ENCODE assay signal across 14 cellular contexts in genomic region chr2:73852020-73852419, GRCh38. TPM values are rescaled to one million over a fixed set of nuclear protein-coding genes. Genes with fewer than 3 reads are reported as not detected.
DNase-seq lines count a peak whose midpoint lies in the region; ATAC-seq and TF ChIP-seq lines count a peak whose summit lies in the region.
"Had no signal": no experiment of that assay in that cellular context is flagged by ENCODE, and none has a peak within 500 bp of the region (broad histone marks: within the 10 kb centered on the region; RNA-seq: fewer than 3 reads in every experiment).

No MANE protein-coding gene starts in this region.

- POLR2A ChIA-PET in T-cell (lab: Charles Lee) = no interaction called here

- no peaks in the 10 kb centered on the region for H3K4me1 Mint-ChIP-seq in T-cell
- H3K4me1 Mint-ChIP-seq: endodermal cell had no signal

- peak overlapping the region; percentile 16 for H3K27ac ChIP-seq in brain microvascular endothelial cell
- H3K27ac ChIP-seq: right lobe of liver had no signal

- TF ChIP-seq CTCF in brain microvascular endothelial cell (IDR thresholded peaks at IDR 0.05; ENCODE audit: low read depth, low read length, missing control alignments) = no peak

- peaks cover 29% of the 10 kb centered on the region for H3K36me3 ChIP-seq in brain microvascular endothelial cell (replicated peaks)
- H3K36me3 ChIP-seq in HAP-1 (replicated peaks) = peaks cover 86% of the 10 kb centered on the region

- H3K4me3 ChIP-seq in brain microvascular endothelial cell (ENCODE audit: low read depth, low read length) (no peak overlapping the region), HAP-1 (no peak overlapping the region)
- H3K4me3 ChIP-seq: right lobe of liver had no signal

- H3K27ac Mint-ChIP-seq in T-cell = no peak overlapping the region
- H3K27ac Mint-ChIP-seq: endodermal cell, naive B cell had no signal

- CTCF ChIA-PET in T-cell (lab: Charles Lee) = no interaction called here

- no peaks in the 10 kb centered on the region for H3K27me3 Mint-ChIP-seq in T-cell
- H3K27me3 Mint-ChIP-seq: naive B cell had no signal

- no peaks in the 10 kb centered on the region for H3K9me3 Mint-ChIP-seq in T-cell
- H3K9me3 Mint-ChIP-seq: endodermal cell, naive B cell had no signal

- H3K27me3 ChIP-seq in brain microvascular endothelial cell (replicated peaks) (no peaks in the 10 kb centered on the region), HAP-1 (ENCODE audit: low read depth) (no peaks in the 10 kb centered on the region)
- H3K27me3 ChIP-seq: right lobe of liver had no signal

- H3K9me3 ChIP-seq in HAP-1 = no peaks in the 10 kb centered on the region
- H3K9me3 ChIP-seq: right lobe of liver had no signal

- H3K4me1 ChIP-seq in HAP-1 = no peaks in the 10 kb centered on the region
- H3K4me1 ChIP-seq: right lobe of liver had no signal

- in situ Hi-C loops in brain microvascular endothelial cell (cut with HindIII; ENCODE audit: low pct_ligation_motif_present, low sequenced_read_pairs) (no loop called here), HAP-1 (cut with MboI; ENCODE audit: low sequenced_read_pairs) (no loop called here)

- no peak overlapping the region for H3K4me3 Mint-ChIP-seq in T-cell
- H3K4me3 Mint-ChIP-seq: endodermal cell, naive B cell had no signal

- ATAC-seq in T-cell (replicated peaks in 1 of 4) (no peak), HG03520 (IDR thresholded peaks at IDR 0.05; ENCODE audit: unreplicated experiment) (no peak)

- peaks cover 60% of the 10 kb centered on the region for H3K36me3 Mint-ChIP-seq in T-cell

- peak; percentile 37 for DNase-seq in Ammon's horn (ENCODE audit: low spot score)
- DNase-seq in HT1080 (ENCODE audit: low read depth) = peak; percentile 95
- DNase-seq in brain microvascular endothelial cell = peak; percentile 72
- DNase-seq in kidney tubule cell (ENCODE audit: low spot score) = peak; percentile 53
- DNase-seq in T-cell = no peak
- DNase-seq in HT-29 (ENCODE audit: low spot score) = no peak
- DNase-seq in HAP-1 (ENCODE audit: low spot score in 2 of 2) = no peak
- DNase-seq: activated CD4-positive, alpha-beta T cell treated with anti-CD3 and anti-CD28 coated beads, Interleukin-2, amount 50 U/mL, for 48 hours; naive B cell; NCI-H1092 treated with DMSO at 0.1 percent for 48 hours; NCI-H774; right lobe of liver had no signal

RNA-seq across cellular contexts. Expression of gene STAMBP, which starts 23.3 kb away (rescaled TPM):
- 41.2 and 52.8 TPM in 2 replicates for total RNA-seq in HT1080 (2014; rRNA removed; shearing (Covaris generic))
- 56.7 and 61.8 TPM in 2 replicates for polyA plus RNA-seq in HT1080 (2015; cell fraction: cytosol; rRNA removed)
- polyA plus RNA-seq in HT1080 (2015; cell fraction: nucleus; rRNA removed) = 50.9 and 52.6 TPM in 2 replicates
- total RNA-seq in T-cell = 10 to 100 TPM; 21.6 to 32.5 (median 28.9) TPM
- 20.9 and 28.2 TPM in 2 replicates for total RNA-seq in HT-29 (2014; rRNA removed; shearing (Covaris generic))

RNA-seq across cellular contexts. Expression of gene ACTG2, which starts 40.8 kb away (rescaled TPM):
- not detected in 2 replicates for total RNA-seq in HT1080 (2014; rRNA removed; shearing (Covaris generic))
- not detected in 2 replicates for polyA plus RNA-seq in HT1080 (2015; cell fraction: cytosol; rRNA removed)
- not detected in 2 replicates for polyA plus RNA-seq in HT1080 (2015; cell fraction: nucleus; rRNA removed)
- 1 to 10 TPM in 1 of 5 donors, under 1 TPM in 2, not detected in 2; 0.79 to 1.3 (median 0.95) TPM for total RNA-seq in T-cell
- not detected in 2 replicates for total RNA-seq in HT-29 (2014; rRNA removed; shearing (Covaris generic))

Comparison
In these comparisons a context has a peak if more than half of its experiments do, and no peak if none do; other contexts are left out.
1. DNase-seq: peak in Ammon's horn (single experiment), HT1080 (single experiment), brain microvascular endothelial cell (single experiment) and kidney tubule cell (single experiment); none in T-cell (0 of 34), HT-29 (single experiment) and HAP-1 (0 of 2).